24 cellular contexts compared by ENCODE assay signal in genomic region chr12:108712925-108713203, GRCh38. TPM values are rescaled to one million over a fixed set of nuclear protein-coding genes. Genes with fewer than 3 reads are reported as not detected.
DNase-seq lines count a peak whose midpoint lies in the region; ATAC-seq and TF ChIP-seq lines count a peak whose summit lies in the region.
"Had no signal": no experiment of that assay in that cellular context is flagged by ENCODE, and none has a peak within 500 bp of the region (broad histone marks: within the 10 kb centered on the region; RNA-seq: fewer than 3 reads in every experiment).

No MANE protein-coding gene starts in this region.

- H3K36me3 Mint-ChIP-seq in osteocyte (ENCODE audit: unreplicated experiment), result peaks cover 12% of the 10 kb centered on the region
- H3K36me3 Mint-ChIP-seq in endothelial cell (ENCODE audit: low read depth, unreplicated experiment), result peaks cover 13% of the 10 kb centered on the region

- H3K79me1 ChIP-seq in IMR-90 (ENCODE audit: low read depth in 1 of 2, low read length in 2 of 2), result peaks cover 0 to 15% of the 10 kb centered on the region in 2 experiments; a peak in 1 of 4 replicates

- H4K91ac ChIP-seq in IMR-90 (ENCODE audit: insufficient read depth, low read depth, low read length), result no peak overlapping the region

- in situ Hi-C loops in IMR-90 (cut with MboI; ENCODE audit: low sequenced_read_pairs), result no loop called here

- H2AK5ac ChIP-seq in IMR-90 (ENCODE audit: low read depth, low read length), result no peak overlapping the region

- no peak overlapping the region for H2BK15ac ChIP-seq in IMR-90 (ENCODE audit: low read depth, low read length)

- no peak overlapping the region for H2BK20ac ChIP-seq in IMR-90 (ENCODE audit: low read depth, low read length)

- H3K4me3 Mint-ChIP-seq in osteocyte (ENCODE audit: unreplicated experiment) (no peak overlapping the region), endothelial cell (ENCODE audit: unreplicated experiment) (no peak overlapping the region)
- H3K4me3 Mint-ChIP-seq: activated CD4-positive, alpha-beta T cell treated with anti-CD3 and anti-CD28 coated beads for 36 hours; activated T-cell treated with anti-CD3 and anti-CD28 coated beads, Interleukin-2, amount 50 U/mL, for 4 hours had no signal

- H3K27me3 ChIP-seq in BLaER1 (no peaks in the 10 kb centered on the region), IMR-90 (ENCODE audit: control insufficient read depth, insufficient read depth, low read length) (no peaks in the 10 kb centered on the region), esophagus muscularis mucosa (no peaks in the 10 kb centered on the region)
- H3K27me3 ChIP-seq: colonic mucosa, esophagus squamous epithelium, Peyer's patch had no signal

- H3K4ac ChIP-seq in IMR-90 (ENCODE audit: low read depth, low read length), result no peak overlapping the region

- H4K20me1 ChIP-seq in BLaER1 (peaks cover 98% of the 10 kb centered on the region), IMR-90 (ENCODE audit: insufficient read depth, low read length) (peaks cover 97% of the 10 kb centered on the region)

- H2BK5ac ChIP-seq in IMR-90 (ENCODE audit: low read depth, low read length, poor library complexity, severe bottlenecking), result peak overlapping the region; percentile 3

- ATAC-seq in IMR-90 (ENCODE audit: low read depth) (no peak), GM21529 (IDR thresholded peaks at IDR 0.05; ENCODE audit: unreplicated experiment) (no peak)
- ATAC-seq: activated CD4-positive, alpha-beta T cell treated with anti-CD3 and anti-CD28 coated beads for 36 hours; activated T-cell treated with anti-CD3 and anti-CD28 coated beads, Interleukin-2, amount 50 U/mL, for 4 hours had no signal

- H3K23ac ChIP-seq in IMR-90 (ENCODE audit: low read depth, low read length), result no peak overlapping the region; the same call in 1 of the 2 replicates

- no peak for TF ChIP-seq CTCF in IMR-90 (conservative IDR thresholded peaks at IDR 0.05; ENCODE audit: low read depth, low read length)
- no peak for TF ChIP-seq CTCF in esophagus muscularis mucosa (IDR thresholded peaks at IDR 0.05)
- TF ChIP-seq CTCF in osteocyte (IDR thresholded peaks at IDR 0.05), result no peak
- no peak for TF ChIP-seq CTCF in endothelial cell (IDR thresholded peaks at IDR 0.05; ENCODE audit: unreplicated experiment)

- CTCF ChIA-PET in IMR-90 (lab: Yijun Ruan, JAX), result interaction anchor here (0.7 kb wide), 1 partner anchor 90 kb away, joined by 3 read pairs; no protein-coding TSS in a partner anchor

- H3K4me3 ChIP-seq in BLaER1, result no peak overlapping the region
- no peak overlapping the region for H3K4me3 ChIP-seq in IMR-90 (ENCODE audit: insufficient read depth, low read depth, low read length)
- H3K4me3 ChIP-seq in esophagus muscularis mucosa, result peak overlapping the region in 1 of 4 donors; percentile 16
- H3K4me3 ChIP-seq: colonic mucosa, esophagus squamous epithelium, lung, Peyer's patch, skin epidermis had no signal

- dilution Hi-C loops in IMR-90 (cut with HindIII; ENCODE audit: low sequenced_read_pairs, unreplicated experiment), result no loop called here

- H3K18ac ChIP-seq in IMR-90 (ENCODE audit: low read depth, low read length), result no peak overlapping the region

- H4K8ac ChIP-seq in IMR-90 (ENCODE audit: low read depth in 2 of 2, low read length in 2 of 2), result no peak overlapping the region

- no peak overlapping the region for H2BK120ac ChIP-seq in IMR-90 (ENCODE audit: low read depth, low read length)

- H3K27ac ChIP-seq in BLaER1 (no peak overlapping the region), IMR-90 (ENCODE audit: insufficient read depth, low read length) (no peak overlapping the region), esophagus muscularis mucosa (replicated peaks in 1 of 4) (peak overlapping the region; percentile 48 to 66 (median 62))
- H3K27ac ChIP-seq: colonic mucosa had no signal

- H3K9ac ChIP-seq in BLaER1, result no peak overlapping the region
- no peak overlapping the region for H3K9ac ChIP-seq in IMR-90 (ENCODE audit: low read depth, low read length)

- TF ChIP-seq RAD21 in IMR-90 (IDR thresholded peaks at IDR 0.05; ENCODE audit: low read length), result no peak

- H3K56ac ChIP-seq in IMR-90 (ENCODE audit: extremely low read depth, insufficient read depth, low read length), result no peak overlapping the region

- TF ChIP-seq EP300 in esophagus muscularis mucosa (IDR thresholded peaks at IDR 0.05), result no peak

- peaks cover 7% of the 10 kb centered on the region; the same call in 1 of the 2 replicates for H3K36me3 ChIP-seq in BLaER1
- peaks cover 13% of the 10 kb centered on the region for H3K36me3 ChIP-seq in IMR-90 (ENCODE audit: control insufficient read depth, insufficient read depth, low read length)
- H3K36me3 ChIP-seq in esophagus muscularis mucosa, result peaks cover 0 to 10% (median 2%) of the 10 kb centered on the region in 4 donors
- H3K36me3 ChIP-seq: colonic mucosa had no signal

- WGBS in IMR-90 (ENCODE audit: extremely low coverage in 2 of 2, insufficient read length in 1 of 2), 2 experiments, result no CpG with 5 or more reads among the region's 2 CpGs
- WGBS in esophagus muscularis mucosa, result 10% methylated on average over 2 of the region's 2 CpGs

- peaks cover 14% of the 10 kb centered on the region for H3K9me1 ChIP-seq in IMR-90 (ENCODE audit: insufficient read depth, low read length)

- DNase-seq in IMR-90 (no peak), esophagus muscularis mucosa (ENCODE audit: extremely low spot score) (no peak), osteocyte (ENCODE audit: extremely low spot score, unreplicated experiment) (no peak), kidney glomerular epithelial cell (lab: John Stamatoyannopoulos, UW) (no peak), endothelial cell (ENCODE audit: low spot score) (no peak)
- no peak for DNase-seq in activated CD4-positive, alpha-beta T cell treated with anti-CD3 and anti-CD28 coated beads for 4 hours
- DNase-seq: ACHN; activated CD4-positive, alpha-beta T cell treated with anti-CD3 and anti-CD28 coated beads for 36 hours; activated naive CD4-positive, alpha-beta T cell treated with Interleukin-2 at 50 U/mL for 16 hours; activated T-cell treated with anti-CD3 and anti-CD28 coated beads, Interleukin-2, amount 50 U/mL, for 4 hours; amniotic stem cell; C1 segment of cervical spinal cord; colonic mucosa; esophagus squamous epithelium; KG1; kidney; NCI-H2171; NCI-H524 treated with DMSO at 0.1 percent for 48 hours; Peyer's patch; T-helper 2 cell had no signal

- H2AFZ ChIP-seq in IMR-90 (replicated peaks; ENCODE audit: low read length, poor library complexity), result no peak overlapping the region

- H3K4me1 Mint-ChIP-seq in osteocyte (ENCODE audit: unreplicated experiment) (peaks cover 70% of the 10 kb centered on the region), endothelial cell (ENCODE audit: unreplicated experiment) (peaks cover 42% of the 10 kb centered on the region)

- POLR2A ChIA-PET in IMR-90 (lab: Charles Lee; ENCODE audit: unreplicated experiment), result interaction anchor here (0.6 kb wide), 1 partner anchor 20 kb away, joined by 4 read pairs; no protein-coding TSS in a partner anchor

- no peak overlapping the region for H4K5ac ChIP-seq in IMR-90 (ENCODE audit: low read depth, low read length)

- TF ChIP-seq POLR2A in IMR-90 (IDR thresholded peaks at IDR 0.05; ENCODE audit: low read depth, low read length) (no peak), esophagus muscularis mucosa (IDR thresholded peaks at IDR 0.05; ENCODE audit: low read depth) (no peak)

- BruUV-seq in IMR-90 (replicated peaks; lab: Mats Ljungman, UMichigan), result no TSS peak

- H3K9me3 Mint-ChIP-seq in osteocyte (ENCODE audit: unreplicated experiment) (no peaks in the 10 kb centered on the region), endothelial cell (ENCODE audit: unreplicated experiment) (no peaks in the 10 kb centered on the region)
- H3K9me3 Mint-ChIP-seq: activated T-cell treated with anti-CD3 and anti-CD28 coated beads, Interleukin-2, amount 50 U/mL, for 4 hours had no signal

- H3K27me3 Mint-ChIP-seq in osteocyte (ENCODE audit: unreplicated experiment) (no peaks in the 10 kb centered on the region), endothelial cell (ENCODE audit: unreplicated experiment) (peaks cover 2% of the 10 kb centered on the region)
- H3K27me3 Mint-ChIP-seq: activated CD4-positive, alpha-beta T cell treated with anti-CD3 and anti-CD28 coated beads for 36 hours had no signal

- H2AK9ac ChIP-seq in IMR-90 (replicated peaks; ENCODE audit: low read depth, low read length, poor library complexity), result no peak overlapping the region

- H3K9me3 ChIP-seq in BLaER1 (no peaks in the 10 kb centered on the region), IMR-90 (ENCODE audit: control insufficient read depth, insufficient read depth, low read length) (no peaks in the 10 kb centered on the region), esophagus muscularis mucosa (no peaks in the 10 kb centered on the region)
- H3K9me3 ChIP-seq: colonic mucosa, esophagus squamous epithelium, Peyer's patch had no signal

- H3K27ac Mint-ChIP-seq in osteocyte (ENCODE audit: unreplicated experiment) (peak overlapping the region; percentile 50), endothelial cell (ENCODE audit: unreplicated experiment) (no peak overlapping the region)
- H3K27ac Mint-ChIP-seq: activated CD4-positive, alpha-beta T cell treated with anti-CD3 and anti-CD28 coated beads for 36 hours had no signal

- peak overlapping the region; percentile 63 for H3K4me2 ChIP-seq in BLaER1
- no peak overlapping the region for H3K4me2 ChIP-seq in IMR-90 (ENCODE audit: low read depth, low read length)

- intact Hi-C loops in IMR-90 (cut with micrococcal nuclease), result no loop called here
- intact Hi-C loops in esophagus muscularis mucosa (cut with DNase I), result no loop called here

- H3K14ac ChIP-seq in IMR-90 (replicated peaks; ENCODE audit: low read depth, low read length), result no peak overlapping the region

- peaks cover 63% of the 10 kb centered on the region for H3K4me1 ChIP-seq in BLaER1
- H3K4me1 ChIP-seq in IMR-90 (ENCODE audit: control insufficient read depth, insufficient read depth, low read length), result peaks cover 22% of the 10 kb centered on the region
- H3K4me1 ChIP-seq in esophagus muscularis mucosa, result peaks cover 50 to 98% (median 92%) of the 10 kb centered on the region in 4 donors

TF ChIP-seq in IMR-90, 13 proteins besides CTCF, POLR2A, EP300 and RAD21:
- no peak for TF ChIP-seq MAFK (IDR thresholded peaks at IDR 0.05; ENCODE audit: low read depth, low read length)

RNA-seq across cellular contexts. Expression of gene CORO1C, which starts 18.5 kb away (rescaled TPM):
- total RNA-seq in IMR-90 (2012; rRNA removed) (1,042 and 1,100 TPM in 2 replicates), esophagus muscularis mucosa (100 to 1,000 TPM; 221 to 441 (median 315) TPM), osteocyte (234 and 248 TPM in 2 replicates), endothelial cell (ENCODE audit: unreplicated experiment) (380 TPM)
- polyA plus RNA-seq in IMR-90 (2012; rRNA removed), result 591 and 675 TPM in 2 replicates
- 183 and 262 TPM in 2 replicates for polyA plus RNA-seq in IMR-90 (2012; cell fraction: cytosol; rRNA removed)
- polyA plus RNA-seq in IMR-90 (2012; cell fraction: nucleus; rRNA removed; ENCODE audit: low replicate concordance), result 145 and 350 TPM in 2 replicates

Comparison
In these comparisons a context has a peak if more than half of its experiments do, and no peak if none do; other contexts are left out.
1. H3K27ac ChIP-seq: peak in esophagus muscularis mucosa (4 of 4); none in BLaER1 (single experiment) and IMR-90 (single experiment).